In the genomic region with DNA sequence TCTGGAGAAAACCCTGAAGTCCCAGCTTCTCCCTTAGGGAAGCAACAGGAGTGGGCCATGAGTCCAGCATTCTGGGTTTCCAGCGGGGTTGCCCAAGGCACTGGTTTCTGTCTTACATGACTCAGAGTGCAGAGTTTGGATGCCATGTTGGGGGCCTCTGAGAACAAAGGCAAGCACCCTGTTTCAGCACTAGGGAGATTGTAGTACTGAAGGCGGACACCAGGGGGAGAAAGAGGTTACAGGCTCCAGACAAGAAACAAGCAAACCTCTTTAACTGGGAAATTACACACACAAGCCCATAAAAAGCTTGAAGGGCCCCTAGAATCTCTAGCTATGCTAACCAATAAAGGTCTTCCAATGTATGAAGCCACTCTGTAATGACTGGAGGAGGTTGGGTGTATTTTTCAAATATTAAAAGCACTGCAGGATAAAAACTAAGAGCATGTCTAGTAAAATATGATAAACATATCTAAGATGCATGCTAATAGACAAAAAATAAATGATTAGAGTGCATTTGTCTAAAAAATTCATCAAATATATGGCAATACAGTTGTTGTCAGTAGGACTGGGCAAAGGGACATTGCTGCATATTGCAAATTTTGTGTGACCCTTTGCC, we compare ENCODE assay signal across 9 cellular contexts. TPM values are rescaled to one million over a fixed set of nuclear protein-coding genes. Genes with fewer than 3 reads are reported as not detected.
DNase-seq lines count a peak whose midpoint lies in the region; ATAC-seq and TF ChIP-seq lines count a peak whose summit lies in the region.
"Had no signal": no experiment of that assay in that cellular context is flagged by ENCODE, and none has a peak within 500 bp of the region (broad histone marks: within the 10 kb centered on the region; RNA-seq: fewer than 3 reads in every experiment).

No MANE protein-coding gene starts in this region.

- H3K9me3 ChIP-seq in lung (ENCODE audit: control insufficient read depth in 2 of 2, insufficient read depth in 1 of 2, low read length in 1 of 2): no peaks in the 10 kb centered on the region

- H3K36me3 ChIP-seq in lung (ENCODE audit: control insufficient read depth in 2 of 2, insufficient read depth in 2 of 2, low read length in 2 of 2): no peaks in the 10 kb centered on the region

- no peaks in the 10 kb centered on the region for H3K4me1 ChIP-seq in lung (ENCODE audit: control insufficient read depth in 2 of 2, insufficient read depth in 2 of 2, low read length in 2 of 2)

- 18 to 29% methylated on average over 2 of the region's 2 CpGs for WGBS in lung, 2 donors

- H3K27me3 ChIP-seq in lung (ENCODE audit: control insufficient read depth, insufficient read depth): no peaks in the 10 kb centered on the region

- no peak overlapping the region for H3K27ac ChIP-seq in lung (ENCODE audit: low read depth in 1 of 2, low read length in 1 of 2)

- peak; percentile 62 for ATAC-seq in lung (ENCODE audit: insufficient read depth, low FRiP score)
- ATAC-seq in GM18870 (IDR thresholded peaks at IDR 0.05; ENCODE audit: unreplicated experiment): no peak

- no peak overlapping the region for H3K4me3 ChIP-seq in choroid plexus epithelial cell (ENCODE audit: low read depth, low read length)
- no peak overlapping the region for H3K4me3 ChIP-seq in lung

- DNase-seq in DMS153 treated with DMSO at 0.1 percent for 48 hours (lab: John Stamatoyannopoulos, UW; ENCODE audit: unreplicated experiment) (peak; percentile 26), H4 (ENCODE audit: low spot score) (peak; percentile 37), NCI-H146 treated with DMSO at 0.1 percent for 48 hours (lab: John Stamatoyannopoulos, UW; ENCODE audit: unreplicated experiment) (peak; percentile 7), choroid plexus epithelial cell (ENCODE audit: low read depth) (peak; percentile 57), lung (ENCODE audit: low spot score) (peak; percentile 66)
- DNase-seq in activated CD4-positive, alpha-beta T cell treated with anti-CD3 and anti-CD28 coated beads for 1 hour: peak; percentile 19
- DNase-seq in stimulated activated CD8-positive, alpha-beta memory T cell treated with anti-CD3 and anti-CD28 coated beads, Interleukin-4, amount 100 ng/mL, for 24 hours (ENCODE audit: low read depth): peak; percentile 35

- peak; percentile 70 for TF ChIP-seq CTCF in choroid plexus epithelial cell (conservative IDR thresholded peaks at IDR 0.05; ENCODE audit: low read depth, low read length)
- TF ChIP-seq CTCF in lung (IDR thresholded peaks at IDR 0.05; ENCODE audit: control extremely low read depth, extremely low read depth): peak; percentile 12

RNA-seq across cellular contexts. Expression of gene MS4A6E, which starts 7.1 kb away (rescaled TPM):
- not detected in 2 replicates for total RNA-seq in H4 (2014; rRNA removed; shearing (Covaris generic))
- 1 to 10 TPM in 1 of 2 donors, not detected in 1; 2.6 TPM for total RNA-seq in lung
- polyA plus RNA-seq in lung: 1 to 10 TPM in 1 of 2 donors, under 1 TPM in 1; 0.63 to 1.0 TPM
- total RNA-seq: activated CD8-positive, alpha-beta memory T cell treated with anti-CD3 and anti-CD28 coated beads for 36 hours had no signal

RNA-seq across cellular contexts. Expression of gene MS4A7, which starts 44.2 kb away (rescaled TPM):
- not detected in 2 replicates for total RNA-seq in H4 (2014; rRNA removed; shearing (Covaris generic))
- 100 to 1,000 TPM in 1 of 2 donors, 10 to 100 TPM in 1; 27.7 to 111 TPM for total RNA-seq in lung
- polyA plus RNA-seq in lung: 10 to 100 TPM; 46.5 to 50.6 TPM
- total RNA-seq: activated CD8-positive, alpha-beta memory T cell treated with anti-CD3 and anti-CD28 coated beads for 36 hours had no signal

RNA-seq across cellular contexts. Expression of gene MS4A4A, which starts 53.6 kb away (rescaled TPM):
- total RNA-seq in H4 (2014; rRNA removed; shearing (Covaris generic)): 0.06 and 0.55 TPM in 2 replicates
- 10 to 100 TPM; 11.1 to 50.0 TPM for total RNA-seq in lung
- 100 to 1,000 TPM in 1 of 2 donors, 10 to 100 TPM in 1; 15.6 to 155 TPM for polyA plus RNA-seq in lung
- total RNA-seq: activated CD8-positive, alpha-beta memory T cell treated with anti-CD3 and anti-CD28 coated beads for 36 hours had no signal

Comparison
In these comparisons a context has a peak if more than half of its experiments do, and no peak if none do; other contexts are left out.
1. DNase-seq: peak in every context shown above with its lines; median percentile 66 in lung; 57 in choroid plexus epithelial cell; 37 in H4; 35 in stimulated activated CD8-positive, alpha-beta memory T cell treated with anti-CD3 and anti-CD28 coated beads, Interleukin-4, amount 100 ng/mL, for 24 hours; 26 in DMS153 treated with DMSO at 0.1 percent for 48 hours; 19 in activated CD4-positive, alpha-beta T cell treated with anti-CD3 and anti-CD28 coated beads for 1 hour; 7 in NCI-H146 treated with DMSO at 0.1 percent for 48 hours.
2. RNA of gene MS4A7, which starts 44.2 kb away (total RNA-seq): 27.7 to 111 TPM in lung; not detected in H4; every median in the first group is over 10 times any median in the second.